Comparison of ENCODE assay signal across 1 cellular context in genomic region chr19:38921420-38922274, GRCh38.
TF ChIP-seq lines count a peak whose summit lies in the region.

No MANE protein-coding gene starts in this region.

TF ChIP-seq in H1, 55 proteins besides CTCF, POLR2A, EP300 and RAD21:
- TF ChIP-seq POLR2AphosphoS5 (IDR thresholded peaks at IDR 0.05; ENCODE audit: low read depth, low read length) (peak; percentile 27; the same call in 1 of the 2 replicates), SRF (IDR thresholded peaks at IDR 0.05; ENCODE audit: low read depth, low read length) (0 out of 2 replicates have a peak, but pooled peaks have one; percentile 31)
- TF ChIP-seq, protein P1, sequence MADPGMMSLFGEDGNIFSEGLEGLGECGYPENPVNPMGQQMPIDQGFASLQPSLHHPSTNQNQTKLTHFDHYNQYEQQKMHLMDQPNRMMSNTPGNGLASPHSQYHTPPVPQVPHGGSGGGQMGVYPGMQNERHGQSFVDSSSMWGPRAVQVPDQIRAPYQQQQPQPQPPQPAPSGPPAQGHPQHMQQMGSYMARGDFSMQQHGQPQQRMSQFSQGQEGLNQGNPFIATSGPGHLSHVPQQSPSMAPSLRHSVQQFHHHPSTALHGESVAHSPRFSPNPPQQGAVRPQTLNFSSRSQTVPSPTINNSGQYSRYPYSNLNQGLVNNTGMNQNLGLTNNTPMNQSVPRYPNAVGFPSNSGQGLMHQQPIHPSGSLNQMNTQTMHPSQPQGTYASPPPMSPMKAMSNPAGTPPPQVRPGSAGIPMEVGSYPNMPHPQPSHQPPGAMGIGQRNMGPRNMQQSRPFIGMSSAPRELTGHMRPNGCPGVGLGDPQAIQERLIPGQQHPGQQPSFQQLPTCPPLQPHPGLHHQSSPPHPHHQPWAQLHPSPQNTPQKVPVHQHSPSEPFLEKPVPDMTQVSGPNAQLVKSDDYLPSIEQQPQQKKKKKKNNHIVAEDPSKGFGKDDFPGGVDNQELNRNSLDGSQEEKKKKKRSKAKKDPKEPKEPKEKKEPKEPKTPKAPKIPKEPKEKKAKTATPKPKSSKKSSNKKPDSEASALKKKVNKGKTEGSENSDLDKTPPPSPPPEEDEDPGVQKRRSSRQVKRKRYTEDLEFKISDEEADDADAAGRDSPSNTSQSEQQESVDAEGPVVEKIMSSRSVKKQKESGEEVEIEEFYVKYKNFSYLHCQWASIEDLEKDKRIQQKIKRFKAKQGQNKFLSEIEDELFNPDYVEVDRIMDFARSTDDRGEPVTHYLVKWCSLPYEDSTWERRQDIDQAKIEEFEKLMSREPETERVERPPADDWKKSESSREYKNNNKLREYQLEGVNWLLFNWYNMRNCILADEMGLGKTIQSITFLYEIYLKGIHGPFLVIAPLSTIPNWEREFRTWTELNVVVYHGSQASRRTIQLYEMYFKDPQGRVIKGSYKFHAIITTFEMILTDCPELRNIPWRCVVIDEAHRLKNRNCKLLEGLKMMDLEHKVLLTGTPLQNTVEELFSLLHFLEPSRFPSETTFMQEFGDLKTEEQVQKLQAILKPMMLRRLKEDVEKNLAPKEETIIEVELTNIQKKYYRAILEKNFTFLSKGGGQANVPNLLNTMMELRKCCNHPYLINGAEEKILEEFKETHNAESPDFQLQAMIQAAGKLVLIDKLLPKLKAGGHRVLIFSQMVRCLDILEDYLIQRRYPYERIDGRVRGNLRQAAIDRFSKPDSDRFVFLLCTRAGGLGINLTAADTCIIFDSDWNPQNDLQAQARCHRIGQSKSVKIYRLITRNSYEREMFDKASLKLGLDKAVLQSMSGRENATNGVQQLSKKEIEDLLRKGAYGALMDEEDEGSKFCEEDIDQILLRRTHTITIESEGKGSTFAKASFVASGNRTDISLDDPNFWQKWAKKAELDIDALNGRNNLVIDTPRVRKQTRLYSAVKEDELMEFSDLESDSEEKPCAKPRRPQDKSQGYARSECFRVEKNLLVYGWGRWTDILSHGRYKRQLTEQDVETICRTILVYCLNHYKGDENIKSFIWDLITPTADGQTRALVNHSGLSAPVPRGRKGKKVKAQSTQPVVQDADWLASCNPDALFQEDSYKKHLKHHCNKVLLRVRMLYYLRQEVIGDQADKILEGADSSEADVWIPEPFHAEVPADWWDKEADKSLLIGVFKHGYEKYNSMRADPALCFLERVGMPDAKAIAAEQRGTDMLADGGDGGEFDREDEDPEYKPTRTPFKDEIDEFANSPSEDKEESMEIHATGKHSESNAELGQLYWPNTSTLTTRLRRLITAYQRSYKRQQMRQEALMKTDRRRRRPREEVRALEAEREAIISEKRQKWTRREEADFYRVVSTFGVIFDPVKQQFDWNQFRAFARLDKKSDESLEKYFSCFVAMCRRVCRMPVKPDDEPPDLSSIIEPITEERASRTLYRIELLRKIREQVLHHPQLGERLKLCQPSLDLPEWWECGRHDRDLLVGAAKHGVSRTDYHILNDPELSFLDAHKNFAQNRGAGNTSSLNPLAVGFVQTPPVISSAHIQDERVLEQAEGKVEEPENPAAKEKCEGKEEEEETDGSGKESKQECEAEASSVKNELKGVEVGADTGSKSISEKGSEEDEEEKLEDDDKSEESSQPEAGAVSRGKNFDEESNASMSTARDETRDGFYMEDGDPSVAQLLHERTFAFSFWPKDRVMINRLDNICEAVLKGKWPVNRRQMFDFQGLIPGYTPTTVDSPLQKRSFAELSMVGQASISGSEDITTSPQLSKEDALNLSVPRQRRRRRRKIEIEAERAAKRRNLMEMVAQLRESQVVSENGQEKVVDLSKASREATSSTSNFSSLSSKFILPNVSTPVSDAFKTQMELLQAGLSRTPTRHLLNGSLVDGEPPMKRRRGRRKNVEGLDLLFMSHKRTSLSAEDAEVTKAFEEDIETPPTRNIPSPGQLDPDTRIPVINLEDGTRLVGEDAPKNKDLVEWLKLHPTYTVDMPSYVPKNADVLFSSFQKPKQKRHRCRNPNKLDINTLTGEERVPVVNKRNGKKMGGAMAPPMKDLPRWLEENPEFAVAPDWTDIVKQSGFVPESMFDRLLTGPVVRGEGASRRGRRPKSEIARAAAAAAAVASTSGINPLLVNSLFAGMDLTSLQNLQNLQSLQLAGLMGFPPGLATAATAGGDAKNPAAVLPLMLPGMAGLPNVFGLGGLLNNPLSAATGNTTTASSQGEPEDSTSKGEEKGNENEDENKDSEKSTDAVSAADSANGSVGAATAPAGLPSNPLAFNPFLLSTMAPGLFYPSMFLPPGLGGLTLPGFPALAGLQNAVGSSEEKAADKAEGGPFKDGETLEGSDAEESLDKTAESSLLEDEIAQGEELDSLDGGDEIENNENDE (IDR thresholded peaks at IDR 0.05; ENCODE audit: insufficient replicate concordance, low read length): no peak
- TF ChIP-seq, protein P2, sequence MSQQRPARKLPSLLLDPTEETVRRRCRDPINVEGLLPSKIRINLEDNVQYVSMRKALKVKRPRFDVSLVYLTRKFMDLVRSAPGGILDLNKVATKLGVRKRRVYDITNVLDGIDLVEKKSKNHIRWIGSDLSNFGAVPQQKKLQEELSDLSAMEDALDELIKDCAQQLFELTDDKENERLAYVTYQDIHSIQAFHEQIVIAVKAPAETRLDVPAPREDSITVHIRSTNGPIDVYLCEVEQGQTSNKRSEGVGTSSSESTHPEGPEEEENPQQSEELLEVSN (IDR thresholded peaks at IDR 0.05): no peak
